8 cellular contexts compared by ENCODE assay signal in the genomic region with DNA sequence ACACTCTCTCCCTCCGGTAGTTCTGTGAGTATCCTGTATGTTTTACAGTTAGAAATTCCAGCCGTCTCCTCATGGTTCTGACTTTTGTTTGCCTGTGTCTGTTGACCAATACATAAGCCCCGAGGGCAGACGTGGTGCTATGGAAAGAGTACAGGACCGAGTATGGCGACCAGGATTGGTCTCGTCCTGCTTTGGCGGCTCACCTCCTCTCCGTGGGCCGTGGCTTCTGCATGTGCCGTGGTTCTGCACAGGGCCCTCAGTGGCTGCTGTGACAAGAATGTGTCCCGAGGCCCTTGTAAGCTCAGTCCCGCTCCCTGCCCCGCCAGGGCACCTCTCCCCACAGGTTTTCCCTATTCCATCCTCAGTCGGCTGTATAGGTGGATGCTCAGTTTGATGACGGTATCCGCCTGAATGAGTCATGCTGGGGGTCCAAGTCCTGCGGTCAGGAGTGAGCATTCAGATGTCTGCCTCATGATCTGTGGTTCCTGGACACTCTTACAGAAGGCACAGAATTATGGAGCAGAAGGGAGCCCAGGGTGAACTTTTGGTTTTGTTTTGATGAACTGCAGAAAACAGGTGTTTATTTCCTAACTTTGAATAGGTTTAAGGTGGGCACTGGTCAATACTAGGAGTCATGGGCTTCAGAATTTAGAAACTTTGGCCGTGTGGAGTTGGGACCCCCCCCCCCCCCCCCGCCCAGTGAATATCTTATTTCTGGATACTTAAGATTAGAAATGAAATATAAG. TPM values are rescaled to one million over a fixed set of nuclear protein-coding genes. Genes with fewer than 3 reads are reported as not detected.
DNase-seq lines count a peak whose midpoint lies in the region; ATAC-seq and TF ChIP-seq lines count a peak whose summit lies in the region.
"Had no signal": no experiment of that assay in that cellular context is flagged by ENCODE, and none has a peak within 500 bp of the region (broad histone marks: within the 10 kb centered on the region; RNA-seq: fewer than 3 reads in every experiment).

No MANE protein-coding gene starts in this region.

- H3K4me3 ChIP-seq in GM23338, result peak overlapping the region; percentile 89

- peak overlapping the region; percentile 88 for H3K27ac Mint-ChIP-seq in GM23338
- H3K27ac Mint-ChIP-seq in osteocyte (ENCODE audit: unreplicated experiment), result peak overlapping the region; percentile 67

- peaks cover 16% of the 10 kb centered on the region for H3K36me3 Mint-ChIP-seq in GM23338 (ENCODE audit: low read depth)
- peaks cover 7% of the 10 kb centered on the region for H3K36me3 Mint-ChIP-seq in osteocyte (ENCODE audit: unreplicated experiment)

- H3F3A ChIP-seq in GM23338 (replicated peaks; ENCODE audit: low read depth), result no peaks in the 10 kb centered on the region

- 0 out of 2 replicates have a peak, but pooled peaks cover 3% of the 10 kb centered on the region for H3K36me3 ChIP-seq in GM23338 (ENCODE audit: insufficient read depth)

- ATAC-seq in GM23338 (no peak), GM19452 (IDR thresholded peaks at IDR 0.05; ENCODE audit: unreplicated experiment) (no peak), HG03469 (IDR thresholded peaks at IDR 0.05; ENCODE audit: unreplicated experiment) (no peak)

- H3K4me1 ChIP-seq in GM23338 (ENCODE audit: insufficient read depth), result peaks cover 8% of the 10 kb centered on the region; the same call in 1 of the 2 replicates

- H3K9me3 Mint-ChIP-seq in GM23338 (no peaks in the 10 kb centered on the region), osteocyte (ENCODE audit: unreplicated experiment) (no peaks in the 10 kb centered on the region)

- peaks cover 6% of the 10 kb centered on the region for H3K4me1 Mint-ChIP-seq in GM23338
- H3K4me1 Mint-ChIP-seq in osteocyte (ENCODE audit: unreplicated experiment), result peaks cover 26% of the 10 kb centered on the region

- no peaks in the 10 kb centered on the region for H3K27me3 ChIP-seq in GM23338 (ENCODE audit: insufficient read depth)

- no peaks in the 10 kb centered on the region for H3K9me2 ChIP-seq in GM23338 (ENCODE audit: insufficient read depth)

- peak overlapping the region; percentile 95 for H3K4me2 ChIP-seq in GM23338

- H3K27me3 Mint-ChIP-seq in GM23338 (ENCODE audit: insufficient read depth, low read depth, poor library complexity), result peaks cover 10% of the 10 kb centered on the region
- no peaks in the 10 kb centered on the region for H3K27me3 Mint-ChIP-seq in osteocyte (ENCODE audit: unreplicated experiment)

- H3K79me2 ChIP-seq in GM23338 (replicated peaks; ENCODE audit: insufficient read depth), result peaks cover 42% of the 10 kb centered on the region

- no peak overlapping the region for H3K27ac ChIP-seq in GM23338 (ENCODE audit: low read depth)

- no peak for TF ChIP-seq POLR2A in erythroblast (IDR thresholded peaks at IDR 0.05; ENCODE audit: low read length)

- H2AFZ ChIP-seq in GM23338, result no peak overlapping the region

- H3K4me3 Mint-ChIP-seq in GM23338 (peak overlapping the region; percentile 86), osteocyte (ENCODE audit: unreplicated experiment) (peak overlapping the region; percentile 75)

- H4K20me1 ChIP-seq in GM23338 (replicated peaks; ENCODE audit: insufficient read depth), result peaks cover 22% of the 10 kb centered on the region; the same call in 1 of the 2 replicates

- TF ChIP-seq CTCF in GM23338 (conservative IDR thresholded peaks at IDR 0.05; ENCODE audit: low read depth in 2 of 2) (no peak), osteocyte (IDR thresholded peaks at IDR 0.05) (no peak)

- DNase-seq in GM23338 (ENCODE audit: low spot score) (no peak), RKO (ENCODE audit: low spot score) (peak; percentile 90), erythroblast (lab: John Stamatoyannopoulos, UW) (peak; percentile 18 to 53), osteocyte (ENCODE audit: extremely low spot score, unreplicated experiment) (no peak), HuH-7.5 (ENCODE audit: low spot score) (no peak)

TF ChIP-seq in GM23338, 12 proteins besides CTCF, POLR2A, EP300 and RAD21 (continues in another document):
- TF ChIP-seq NANOG (IDR thresholded peaks at IDR 0.05; ENCODE audit: borderline replicate concordance), result no peak
- no peak for TF ChIP-seq ZNF462 (CRISPR knock-in tag; IDR thresholded peaks at IDR 0.05)
- no peak for TF ChIP-seq ZNF114 (CRISPR knock-in tag; IDR thresholded peaks at IDR 0.05)

RNA-seq across cellular contexts. Expression of gene ARFGAP1, which starts 1.2 kb away (rescaled TPM):
- 88.8 and 95.5 TPM in 2 replicates for total RNA-seq in GM23338 (2014; rRNA removed; shearing (Covaris generic))
- 40.6 and 41.5 TPM in 2 replicates for polyA plus RNA-seq in GM23338 (2016; fragmentation: Nextera tagmentation; extraction: Ambion mirVana)
- 116 and 119 TPM in 2 replicates for total RNA-seq in osteocyte

RNA-seq across cellular contexts. Expression of gene COL20A1, which starts 19.2 kb away (rescaled TPM):
- 0.28 and 0.43 TPM in 2 replicates for total RNA-seq in GM23338 (2014; rRNA removed; shearing (Covaris generic))
- 0.59 and 0.79 TPM in 2 replicates for polyA plus RNA-seq in GM23338 (2016; fragmentation: Nextera tagmentation; extraction: Ambion mirVana)
- not detected in 2 replicates for total RNA-seq in osteocyte
- total RNA-seq: glomerular endothelial cell had no signal

RNA-seq across cellular contexts. Expression of gene NKAIN4, which starts 19.5 kb away (rescaled TPM):
- total RNA-seq in GM23338 (2014; rRNA removed; shearing (Covaris generic)), result 12.6 and 16.0 TPM in 2 replicates
- polyA plus RNA-seq in GM23338 (2016; fragmentation: Nextera tagmentation; extraction: Ambion mirVana), result 9.5 and 13.2 TPM in 2 replicates
- total RNA-seq in osteocyte, result 0.62 TPM in 1 of 2 replicates, not detected in the other

RNA-seq across cellular contexts. Expression of gene BIRC7, which starts 38.1 kb away (rescaled TPM):
- 0.24 TPM in 1 of 2 replicates, not detected in the other for total RNA-seq in GM23338 (2014; rRNA removed; shearing (Covaris generic))
- 0.16 TPM in 1 of 2 replicates, not detected in the other for polyA plus RNA-seq in GM23338 (2016; fragmentation: Nextera tagmentation; extraction: Ambion mirVana)
- total RNA-seq in osteocyte, result not detected in 2 replicates

RNA-seq across cellular contexts. Expression of gene YTHDF1, which starts 57.9 kb away (rescaled TPM):
- 64.3 and 64.5 TPM in 2 replicates for total RNA-seq in GM23338 (2014; rRNA removed; shearing (Covaris generic))
- 30.9 and 34.9 TPM in 2 replicates for polyA plus RNA-seq in GM23338 (2016; fragmentation: Nextera tagmentation; extraction: Ambion mirVana)
- 44.9 and 46.8 TPM in 2 replicates for total RNA-seq in osteocyte

Comparison
In these comparisons a context has a peak if more than half of its experiments do, and no peak if none do; other contexts are left out.
1. DNase-seq: peak in RKO (single experiment) and erythroblast (2 of 2); none in GM23338 (single experiment), osteocyte (single experiment) and HuH-7.5 (single experiment).